Comparison of ENCODE assay signal across 17 cellular contexts in the genomic region with DNA sequence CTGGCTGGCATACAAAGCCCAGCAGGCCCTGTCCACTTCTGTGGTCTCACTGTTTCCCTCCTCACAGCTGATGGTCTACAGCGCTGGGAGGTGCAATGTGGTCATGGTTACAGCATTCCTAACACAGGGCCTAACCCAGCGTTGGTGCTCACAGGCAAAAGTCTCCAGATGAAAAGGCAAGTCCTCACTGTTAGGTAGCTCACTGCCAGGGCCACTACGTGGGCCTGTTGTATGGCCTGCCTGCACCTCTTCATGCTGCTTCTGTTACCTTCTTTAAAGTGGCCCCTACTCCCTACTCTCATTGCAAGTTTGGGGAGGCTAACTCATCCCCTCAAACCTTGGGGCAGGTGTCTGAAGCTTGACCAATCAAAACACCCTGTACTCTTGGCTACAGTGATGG. TPM values are rescaled to one million over a fixed set of nuclear protein-coding genes. Genes with fewer than 3 reads are reported as not detected.
DNase-seq lines count a peak whose midpoint lies in the region; TF ChIP-seq lines count a peak whose summit lies in the region.
"Had no signal": no experiment of that assay in that cellular context is flagged by ENCODE, and none has a peak within 500 bp of the region (broad histone marks: within the 10 kb centered on the region; RNA-seq: fewer than 3 reads in every experiment).

No MANE protein-coding gene starts in this region.

- no peaks in the 10 kb centered on the region for H3K27me3 ChIP-seq in right atrium auricular region
- no peaks in the 10 kb centered on the region for H3K27me3 ChIP-seq in dorsolateral prefrontal cortex

- H3K4me3 ChIP-seq in right atrium auricular region (no peak overlapping the region), dorsolateral prefrontal cortex (no peak overlapping the region)

- no peaks in the 10 kb centered on the region for H3K9me3 Mint-ChIP-seq in osteocyte (ENCODE audit: unreplicated experiment)
- H3K9me3 Mint-ChIP-seq: CD4-positive, alpha-beta T cell had no signal

- in situ Hi-C loops in ACHN (cut with HindIII; ENCODE audit: low pct_ligation_motif_present, low pct_unique_long_range_greater_than_20kb, low sequenced_read_pairs): no loop called here

- H3K27ac Mint-ChIP-seq in osteocyte (ENCODE audit: unreplicated experiment): no peak overlapping the region
- H3K27ac Mint-ChIP-seq: B cell; CD4-positive, alpha-beta T cell had no signal

- intact Hi-C loops in cardiac septum (cut with DNase I) (no loop called here), dorsolateral prefrontal cortex (cut with DNase I) (loop anchor here in 1 of 2 donors (2.0 to 5.0 kb wide), 2 partner anchors 39 to 87 kb away; a partner anchor contains a TSS)

- peaks cover 3% of the 10 kb centered on the region for H3K4me1 Mint-ChIP-seq in osteocyte (ENCODE audit: unreplicated experiment)

- peaks cover 2% of the 10 kb centered on the region for H3K27me3 Mint-ChIP-seq in osteocyte (ENCODE audit: unreplicated experiment)
- H3K27me3 Mint-ChIP-seq: B cell; CD4-positive, alpha-beta T cell had no signal

- H3K9me3 ChIP-seq in right atrium auricular region: no peaks in the 10 kb centered on the region

- H3K36me3 ChIP-seq in right atrium auricular region: no peaks in the 10 kb centered on the region

- TF ChIP-seq CTCF in right atrium auricular region (IDR thresholded peaks at IDR 0.05) (no peak), dorsolateral prefrontal cortex (IDR thresholded peaks at IDR 0.05 in 54 of 56, conservative IDR thresholded peaks at IDR 0.05 in 2 of 56; ENCODE audit: low read depth in 1 of 56, partially characterized antibody in 56 of 56) (no peak), osteocyte (IDR thresholded peaks at IDR 0.05) (no peak)

- H3K27ac ChIP-seq in right atrium auricular region: peak overlapping the region; percentile 74 to 89
- peak overlapping the region in 55 of 59 donors; percentile 9 to 100 (median 92) for H3K27ac ChIP-seq in dorsolateral prefrontal cortex

- H3K36me3 Mint-ChIP-seq in osteocyte (ENCODE audit: unreplicated experiment): no peaks in the 10 kb centered on the region

- no peak overlapping the region for H3K4me3 Mint-ChIP-seq in osteocyte (ENCODE audit: unreplicated experiment)
- H3K4me3 Mint-ChIP-seq: B cell; CD4-positive, alpha-beta T cell had no signal

- DNase-seq in right atrium auricular region (ENCODE audit: low spot score) (peak; percentile 54), cardiac septum (ENCODE audit: low spot score) (no peak), dorsolateral prefrontal cortex (no peak), osteocyte (ENCODE audit: extremely low spot score, unreplicated experiment) (peak; percentile 64), Kasumi-1 (lab: John Stamatoyannopoulos, UW) (no peak), SKM-1 (lab: John Stamatoyannopoulos, UW; ENCODE audit: unreplicated experiment) (no peak), ACHN (no peak)
- DNase-seq: CD4-positive, alpha-beta T cell; DND-41; GDM1; HCEC 1CT; NCI-H1417; NCI-H1930; NCI-H2171; NCI-H446 treated with DMSO at 0.1 percent for 48 hours; NCI-H82 had no signal

- H3K4me1 ChIP-seq in right atrium auricular region: peaks cover 0 to 35% of the 10 kb centered on the region in 2 donors

RNA-seq across cellular contexts. Expression of a gene that starts 31.3 kb away (rescaled TPM):
- total RNA-seq in right atrium auricular region: under 1 TPM in 1 of 2 donors, not detected in 1; 0.35 TPM
- 1.1 TPM for total RNA-seq in cardiac septum
- total RNA-seq in dorsolateral prefrontal cortex: 10 to 100 TPM in 9 of 120 experiments, 1 to 10 TPM in 110, under 1 TPM in 1; 0.52 to 15.0 (median 6.0) TPM
- total RNA-seq in osteocyte: 0.30 TPM in 1 of 2 replicates, not detected in the other

RNA-seq across cellular contexts. Expression of a gene that starts 39.2 kb away (rescaled TPM):
- 100 to 1,000 TPM; 444 to 908 TPM for total RNA-seq in right atrium auricular region
- 505 TPM for total RNA-seq in cardiac septum
- total RNA-seq in dorsolateral prefrontal cortex: 100 to 1,000 TPM in 90 of 120 experiments, 10 to 100 TPM in 30; 39.4 to 400 (median 145) TPM
- total RNA-seq in osteocyte: not detected in 2 replicates
- total RNA-seq: B cell; CD4-positive, alpha-beta T cell had no signal

RNA-seq across cellular contexts. Expression of a gene that starts 56.5 kb away (rescaled TPM):
- total RNA-seq in right atrium auricular region (under 1 TPM; 0.15 to 0.63 TPM), cardiac septum (0.57 TPM), dorsolateral prefrontal cortex (under 1 TPM in 16 of 120 experiments, not detected in 104; 0.16 to 0.51 (median 0.24) TPM), osteocyte (not detected in 2 replicates)
- total RNA-seq: B cell; CD4-positive, alpha-beta T cell had no signal

Comparison
In these comparisons a context has a peak if more than half of its experiments do, and no peak if none do; other contexts are left out.
1. DNase-seq: peak in right atrium auricular region (single experiment) and osteocyte (single experiment); none in cardiac septum (single experiment), dorsolateral prefrontal cortex (0 of 10), Kasumi-1 (0 of 2), SKM-1 (single experiment) and ACHN (single experiment).
2. RNA of a gene that starts 39.2 kb away (total RNA-seq): 444 to 908 TPM in right atrium auricular region, 505 TPM in cardiac septum (single experiment) and 39.4 to 400 TPM in dorsolateral prefrontal cortex; not detected in osteocyte; every median in the first group is over 10 times any median in the second.